Comparison of ENCODE assay signal across 20 cellular contexts in the genomic region with DNA sequence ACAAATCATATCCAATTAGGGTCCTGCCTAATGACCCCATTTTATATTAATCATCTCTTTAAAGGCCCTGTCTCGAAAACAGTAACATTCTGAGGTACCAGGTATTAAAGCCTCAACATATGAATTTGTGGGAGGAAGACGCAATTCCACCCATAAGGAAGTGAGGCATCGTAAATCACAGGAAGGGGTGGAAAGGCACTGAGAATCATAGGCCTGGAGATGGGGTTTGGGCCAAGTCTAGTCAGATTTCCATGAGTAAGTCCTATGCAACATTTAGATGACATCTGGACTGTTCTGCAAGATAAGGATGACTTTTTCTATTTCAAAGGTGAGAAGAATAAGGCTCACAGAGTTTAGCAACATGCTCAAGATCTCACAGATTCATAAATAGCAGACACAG.
"Had no signal": no experiment of that assay in that cellular context is flagged by ENCODE, and none has a peak within 500 bp of the region (broad histone marks: within the 10 kb centered on the region; RNA-seq: fewer than 3 reads in every experiment).

No MANE protein-coding gene starts in this region.

- H3K27ac ChIP-seq: colonic mucosa, esophagus muscularis mucosa, gastroesophageal sphincter, heart left ventricle, hepatocyte, left lung, lower lobe of right lung had no signal

- H3K4me1 ChIP-seq: colonic mucosa, esophagus muscularis mucosa, gastroesophageal sphincter, heart left ventricle, left lung, lower lobe of right lung had no signal

- H3K9me3 Mint-ChIP-seq: mesothelial cell of epicardium had no signal

- H3K4me1 Mint-ChIP-seq: immature natural killer cell, mesothelial cell of epicardium, naive B cell had no signal

- H3K79me2 ChIP-seq: hepatocyte had no signal

- H3K4me3 ChIP-seq: colonic mucosa, esophagus muscularis mucosa, gastroesophageal sphincter, heart left ventricle, hepatocyte, left lung, lower lobe of right lung, mucosa of descending colon had no signal

- H3K9me3 ChIP-seq: colonic mucosa, gastroesophageal sphincter, lower lobe of right lung had no signal

- H3K27ac Mint-ChIP-seq: dendritic cell treated with granulocyte-macrophage colony-stimulating factor and Interleukin-4, amounts not matched to agents 40 ng/mL and 50 ng/mL, for 4 days; immature natural killer cell; mesothelial cell of epicardium had no signal

- H3K27me3 Mint-ChIP-seq: dendritic cell treated with granulocyte-macrophage colony-stimulating factor and Interleukin-4, amounts not matched to agents 40 ng/mL and 50 ng/mL, for 4 days; naive B cell had no signal

- H3K4me3 Mint-ChIP-seq: dendritic cell treated with granulocyte-macrophage colony-stimulating factor and Interleukin-4, amounts not matched to agents 40 ng/mL and 50 ng/mL, for 4 days; immature natural killer cell; mesothelial cell of epicardium; naive B cell had no signal

- H3K36me3 ChIP-seq: colonic mucosa, esophagus muscularis mucosa, gastroesophageal sphincter, heart left ventricle, left lung, lower lobe of right lung had no signal

- H2AFZ ChIP-seq: hepatocyte had no signal

- H3K27me3 ChIP-seq: colonic mucosa, esophagus muscularis mucosa, gastroesophageal sphincter, heart left ventricle, hepatocyte, left lung had no signal

- H3K4me2 ChIP-seq: hepatocyte had no signal

- H3K36me3 Mint-ChIP-seq: immature natural killer cell, mesothelial cell of epicardium had no signal

- ATAC-seq: gastroesophageal sphincter, heart left ventricle, left cardiac atrium, left lung, left ventricle myocardium superior, lower lobe of right lung, mucosa of descending colon had no signal

- DNase-seq: colonic mucosa; cortex of kidney; effector CD4-positive, alpha-beta T cell; effector memory CD4-positive, alpha-beta T cell; foreskin fibroblast; heart left ventricle; hypothalamus; immature natural killer cell; left cardiac atrium; left lung; left ventricle myocardium superior; lower lobe of right lung; mesenchymal stem cell; mucosa of descending colon; naive B cell had no signal
